In the genomic region with DNA sequence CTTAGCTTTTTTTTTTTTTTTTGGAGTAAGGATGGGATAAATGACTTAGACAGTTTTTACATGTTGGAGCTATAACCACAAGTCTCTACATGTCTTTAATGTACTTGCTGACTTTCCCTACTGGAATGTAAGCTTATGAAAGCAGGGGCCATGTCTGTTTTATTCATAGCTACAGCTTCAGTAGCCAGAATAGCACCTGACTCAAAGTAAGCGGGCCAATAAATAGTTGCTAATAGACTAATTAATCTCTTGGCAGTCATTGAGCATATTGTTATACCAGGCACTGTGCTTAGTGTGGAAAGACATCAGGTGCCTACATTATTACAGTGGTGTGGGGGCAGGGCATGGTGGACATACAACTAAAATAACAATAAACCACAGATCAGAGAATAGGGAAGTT, we compare ENCODE assay signal across 1 cellular context.
TF ChIP-seq lines count a peak whose summit lies in the region.

No MANE protein-coding gene starts in this region.

TF ChIP-seq in A549, 52 proteins besides CTCF, POLR2A, EP300 and RAD21 (continued from another document):
- TF ChIP-seq TP53 (CRISPR knock-in tag; IDR thresholded peaks at IDR 0.05), result no peak
- TF ChIP-seq ZFP36 (IDR thresholded peaks at IDR 0.05; ENCODE audit: borderline replicate concordance, partially characterized antibody), result no peak
- no peak for TF ChIP-seq EHMT2 (IDR thresholded peaks at IDR 0.05; ENCODE audit: low read depth)
- no peak for TF ChIP-seq KDM5A (IDR thresholded peaks at IDR 0.05)
- TF ChIP-seq MAZ (IDR thresholded peaks at IDR 0.05; ENCODE audit: borderline replicate concordance, low read depth, low read length), result no peak
- no peak for TF ChIP-seq ZC3H11A (IDR thresholded peaks at IDR 0.05)
- TF ChIP-seq MYC (IDR thresholded peaks at IDR 0.05; ENCODE audit: borderline replicate concordance, low read length), result no peak
- TF ChIP-seq KDM1A (IDR thresholded peaks at IDR 0.05; ENCODE audit: low read depth), result no peak
- TF ChIP-seq, protein P1, sequence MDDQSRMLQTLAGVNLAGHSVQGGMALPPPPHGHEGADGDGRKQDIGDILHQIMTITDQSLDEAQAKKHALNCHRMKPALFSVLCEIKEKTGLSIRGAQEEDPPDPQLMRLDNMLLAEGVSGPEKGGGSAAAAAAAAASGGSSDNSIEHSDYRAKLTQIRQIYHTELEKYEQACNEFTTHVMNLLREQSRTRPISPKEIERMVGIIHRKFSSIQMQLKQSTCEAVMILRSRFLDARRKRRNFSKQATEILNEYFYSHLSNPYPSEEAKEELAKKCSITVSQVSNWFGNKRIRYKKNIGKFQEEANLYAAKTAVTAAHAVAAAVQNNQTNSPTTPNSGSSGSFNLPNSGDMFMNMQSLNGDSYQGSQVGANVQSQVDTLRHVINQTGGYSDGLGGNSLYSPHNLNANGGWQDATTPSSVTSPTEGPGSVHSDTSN (IDR thresholded peaks at IDR 0.05), result no peak
TF ChIP-seq in A549: peak in this region for 0.
